ENCODE assay signal across 8 cellular contexts in genomic region chr6:16238658-16239089, GRCh38. TPM values are rescaled to one million over a fixed set of nuclear protein-coding genes. Genes with fewer than 3 reads are reported as not detected.
DNase-seq lines count a peak whose midpoint lies in the region; ATAC-seq lines count a peak whose summit lies in the region.

No MANE protein-coding gene starts in this region.

- peak overlapping the region; percentile 83 to 95 for H3K4me3 Mint-ChIP-seq in stimulated activated naive CD8-positive, alpha-beta T cell treated with anti-CD3 and anti-CD28 coated beads, Interleukin-15, amount 100 ng/mL, for 72 hours

- no peak overlapping the region for H3K27ac Mint-ChIP-seq in activated naive CD4-positive, alpha-beta T cell treated with anti-CD3 and anti-CD28 coated beads, Interleukin-2, amount 50 U/mL, for 72 hours
- peak overlapping the region in 1 of 2 donors; percentile 67 for H3K27ac Mint-ChIP-seq in stimulated activated naive CD8-positive, alpha-beta T cell treated with anti-CD3 and anti-CD28 coated beads, Interleukin-15, amount 100 ng/mL, for 72 hours

- H3K27me3 ChIP-seq in iPS-18a (ENCODE audit: control insufficient read depth, insufficient read depth, low read length) = peaks cover 60% of the 10 kb centered on the region

- H3K4me1 ChIP-seq in iPS-18a (ENCODE audit: control insufficient read depth, low read depth, low read length) = peaks cover 3% of the 10 kb centered on the region

- peak; percentile 7 for ATAC-seq in GM18867 (IDR thresholded peaks at IDR 0.05; ENCODE audit: unreplicated experiment)
- peak; percentile 8 for ATAC-seq in HG02973 (IDR thresholded peaks at IDR 0.05; ENCODE audit: unreplicated experiment)
- ATAC-seq in activated naive CD4-positive, alpha-beta T cell treated with anti-CD3 and anti-CD28 coated beads, Interleukin-2, amount 50 U/mL, for 72 hours = peak; percentile 26 to 29
- peak; percentile 59 for ATAC-seq in stimulated activated naive CD8-positive, alpha-beta T cell treated with anti-CD3 and anti-CD28 coated beads, Interleukin-15, amount 100 ng/mL, for 72 hours
- no peak for ATAC-seq in HG03469 (IDR thresholded peaks at IDR 0.05; ENCODE audit: unreplicated experiment)

- peaks cover 52% of the 10 kb centered on the region for H3K27me3 Mint-ChIP-seq in stimulated activated naive CD8-positive, alpha-beta T cell treated with anti-CD3 and anti-CD28 coated beads, Interleukin-15, amount 100 ng/mL, for 72 hours

- H3K9me3 ChIP-seq in iPS-18a (ENCODE audit: control insufficient read depth, low read depth, low read length) = no peaks in the 10 kb centered on the region

- no peaks in the 10 kb centered on the region for H3K36me3 ChIP-seq in iPS-18a (ENCODE audit: control insufficient read depth, low read depth, low read length)

- H3K27ac ChIP-seq in iPS-18a (ENCODE audit: low read length) = no peak overlapping the region

- peaks cover 38% of the 10 kb centered on the region for H3K4me1 Mint-ChIP-seq in stimulated activated naive CD8-positive, alpha-beta T cell treated with anti-CD3 and anti-CD28 coated beads, Interleukin-15, amount 100 ng/mL, for 72 hours

- H3K4me3 ChIP-seq in iPS-18a (ENCODE audit: low read length) = peak overlapping the region; percentile 58

- no peak overlapping the region for H3K9ac ChIP-seq in iPS-18a (ENCODE audit: low read length)

- no peaks in the 10 kb centered on the region for H3K9me3 Mint-ChIP-seq in activated naive CD4-positive, alpha-beta T cell treated with anti-CD3 and anti-CD28 coated beads, Interleukin-2, amount 50 U/mL, for 72 hours
- H3K9me3 Mint-ChIP-seq in stimulated activated naive CD8-positive, alpha-beta T cell treated with anti-CD3 and anti-CD28 coated beads, Interleukin-15, amount 100 ng/mL, for 72 hours = no peaks in the 10 kb centered on the region

- DNase-seq in activated naive CD4-positive, alpha-beta T cell treated with anti-CD3 and anti-CD28 coated beads, Interleukin-2, amount 50 U/mL, for 72 hours (ENCODE audit: low spot score in 2 of 2) = no peak
- DNase-seq in stimulated activated naive CD8-positive, alpha-beta T cell treated with anti-CD3 and anti-CD28 coated beads, Interleukin-15, amount 100 ng/mL, for 72 hours = peak in 1 of 2 donors; percentile 25
- DNase-seq in NCI-H187 treated with DMSO at 0.1 percent for 48 hours (lab: John Stamatoyannopoulos, UW) (no peak), posterior cingulate gyrus (no peak)

- H3K36me3 Mint-ChIP-seq in activated naive CD4-positive, alpha-beta T cell treated with anti-CD3 and anti-CD28 coated beads, Interleukin-2, amount 50 U/mL, for 72 hours = peaks cover 6% of the 10 kb centered on the region in 2 donors

- intact Hi-C loops in posterior cingulate gyrus (cut with DNase I) = no loop called here

RNA-seq across cellular contexts. Expression of gene GMPR, which starts 0.3 kb away (rescaled TPM):
- total RNA-seq in activated naive CD4-positive, alpha-beta T cell treated with anti-CD3 and anti-CD28 coated beads, Interleukin-2, amount 50 U/mL, for 72 hours = 1 to 10 TPM in 1 of 2 donors, under 1 TPM in 1; 0.23 to 2.5 TPM
